Comparison of ENCODE assay signal across 8 cellular contexts in genomic region chr9:136545966-136546696, GRCh38. TPM values are rescaled to one million over a fixed set of nuclear protein-coding genes. Genes with fewer than 3 reads are reported as not detected.
DNase-seq lines count a peak whose midpoint lies in the region; ATAC-seq and TF ChIP-seq lines count a peak whose summit lies in the region.

Gene NOTCH1, minus strand, starts transcription at chr9:136546048. Its CDS starts 262 bp downstream, at chr9:136545786.

- no peaks in the 10 kb centered on the region for H3K36me3 ChIP-seq in Peyer's patch

- no peak for TF ChIP-seq CTCF in CD4-positive, alpha-beta T cell (IDR thresholded peaks at IDR 0.05)
- TF ChIP-seq CTCF in Peyer's patch (IDR thresholded peaks at IDR 0.05) (peak in 1 of 6 experiments; percentile 16), fibroblast of mammary gland (conservative IDR thresholded peaks at IDR 0.05; ENCODE audit: control insufficient read depth, insufficient read depth, low read depth, low read length) (no peak), natural killer cell (IDR thresholded peaks at IDR 0.05) (no peak)

- H3K27me3 Mint-ChIP-seq in CD4-positive, alpha-beta T cell, result no peaks in the 10 kb centered on the region
- no peaks in the 10 kb centered on the region for H3K27me3 Mint-ChIP-seq in activated T-helper 1 cell treated with anti-CD3 and anti-CD28 coated beads, Interleukin-12 subunit alpha, Interleukin-12 subunit beta, Interleukin-2, Interleukin-4 antibody, amounts not matched to agents 30 ng/mL and 10 ng/mL and 1 ng/mL, durations not matched to agents 14 hours and 24 hours and 36 hours (ENCODE audit: insufficient read depth)
- no peaks in the 10 kb centered on the region for H3K27me3 Mint-ChIP-seq in natural killer cell (ENCODE audit: low read depth in 2 of 2)

- peak; percentile 71 for ATAC-seq in CD4-positive, alpha-beta T cell (ENCODE audit: poor library complexity)
- ATAC-seq in GM19324 (IDR thresholded peaks at IDR 0.05; ENCODE audit: low FRiP score, unreplicated experiment) (peak; percentile 67), HG03460 (IDR thresholded peaks at IDR 0.05; ENCODE audit: unreplicated experiment) (peak; percentile 51), natural killer cell (peak; percentile 77 to 91 (median 80))

- peaks cover 23% of the 10 kb centered on the region for H3K4me1 Mint-ChIP-seq in CD4-positive, alpha-beta T cell (ENCODE audit: low read depth)
- H3K4me1 Mint-ChIP-seq in activated T-helper 1 cell treated with anti-CD3 and anti-CD28 coated beads, Interleukin-12 subunit alpha, Interleukin-12 subunit beta, Interleukin-2, Interleukin-4 antibody, amounts not matched to agents 30 ng/mL and 10 ng/mL and 1 ng/mL, durations not matched to agents 14 hours and 24 hours and 36 hours (ENCODE audit: low read depth), result peaks cover 5% of the 10 kb centered on the region
- H3K4me1 Mint-ChIP-seq in natural killer cell, result peaks cover 12 to 16% of the 10 kb centered on the region in 2 donors

- peak; percentile 71 to 87 (median 81) for DNase-seq in CD4-positive, alpha-beta T cell
- DNase-seq in Peyer's patch (peak; percentile 87 to 95 (median 95)), fibroblast of mammary gland (ENCODE audit: low read depth) (peak; percentile 85), natural killer cell (peak; percentile 82)
- peak; percentile 83 for DNase-seq in activated T-helper 1 cell treated with anti-CD3 and anti-CD28 coated beads, Interleukin-12 subunit alpha, Interleukin-12 subunit beta, Interleukin-2, Interleukin-4 antibody, amounts not matched to agents 30 ng/mL and 10 ng/mL and 1 ng/mL, durations not matched to agents 14 hours and 24 hours and 36 hours (ENCODE audit: low spot score)
- DNase-seq in stimulated activated naive CD4-positive, alpha-beta T cell treated with Interleukin-2 at 50 U/mL for 16 hours (lab: John Stamatoyannopoulos, UW), result peak; percentile 90

- H3K4me3 ChIP-seq in Peyer's patch (peak within 1 kb of the TSS; percentile 87 to 97 (median 92)), fibroblast of mammary gland (ENCODE audit: control insufficient read depth, low read depth, low read length) (peak within 1 kb of the TSS; percentile 64)

- no peaks in the 10 kb centered on the region for H3K9me3 ChIP-seq in CD4-positive, alpha-beta T cell (ENCODE audit: control insufficient read depth, low read length)
- no peaks in the 10 kb centered on the region for H3K9me3 ChIP-seq in Peyer's patch

- H3K36me3 Mint-ChIP-seq in CD4-positive, alpha-beta T cell (ENCODE audit: low read depth), result no peaks in the 10 kb centered on the region
- peaks cover 18% of the 10 kb centered on the region for H3K36me3 Mint-ChIP-seq in activated T-helper 1 cell treated with anti-CD3 and anti-CD28 coated beads, Interleukin-12 subunit alpha, Interleukin-12 subunit beta, Interleukin-2, Interleukin-4 antibody, amounts not matched to agents 30 ng/mL and 10 ng/mL and 1 ng/mL, durations not matched to agents 14 hours and 24 hours and 36 hours (ENCODE audit: low read depth)
- no peaks in the 10 kb centered on the region for H3K36me3 Mint-ChIP-seq in natural killer cell

- H3K4me1 ChIP-seq in Peyer's patch, result peaks cover 8 to 65% (median 22%) of the 10 kb centered on the region in 4 donors

- peak within 1 kb of the TSS; percentile 70 for H3K27ac ChIP-seq in CD4-positive, alpha-beta T cell (ENCODE audit: low read depth, low read length)
- peak within 1 kb of the TSS; percentile 90 to 99 (median 94) for H3K27ac ChIP-seq in Peyer's patch

- H3K27ac Mint-ChIP-seq in CD4-positive, alpha-beta T cell, result peak within 1 kb of the TSS; percentile 83
- peak within 1 kb of the TSS; percentile 96 for H3K27ac Mint-ChIP-seq in activated T-helper 1 cell treated with anti-CD3 and anti-CD28 coated beads, Interleukin-12 subunit alpha, Interleukin-12 subunit beta, Interleukin-2, Interleukin-4 antibody, amounts not matched to agents 30 ng/mL and 10 ng/mL and 1 ng/mL, durations not matched to agents 14 hours and 24 hours and 36 hours
- H3K27ac Mint-ChIP-seq in natural killer cell, result peak within 1 kb of the TSS; percentile 67 to 80

- intact Hi-C loops in CD4-positive, alpha-beta T cell (cut with DNase I, micrococcal nuclease), result loop anchor here (1.0 to 10.0 kb wide), 7 partner anchors 41 to 181 kb away; partner anchors contain the start of genes SEC16A (in 2 of the 2) and SNAPC4 (in 1 of the 2)
- intact Hi-C loops in activated T-helper 1 cell treated with anti-CD3 and anti-CD28 coated beads, Interleukin-12 subunit alpha, Interleukin-12 subunit beta, Interleukin-2, Interleukin-4 antibody, amounts not matched to agents 30 ng/mL and 10 ng/mL and 1 ng/mL, durations not matched to agents 14 hours and 24 hours and 36 hours (cut with micrococcal nuclease), result loop anchor here (1.0 to 5.0 kb wide), 5 partner anchors 8 to 246 kb away; partner anchors contain the start of genes SEC16A and TMEM141
- intact Hi-C loops in natural killer cell (cut with micrococcal nuclease), result loop anchor here (5.0 kb wide), 1 partner anchor 59 kb away; no protein-coding TSS in a partner anchor

- POLR2A ChIA-PET in CD4-positive, alpha-beta T cell (lab: Charles Lee), result interaction anchor here (0.9 kb wide), 2 partner anchors 13 to 62 kb away, joined by 4 to 6 read pairs; no protein-coding TSS in a partner anchor

- H3K27me3 ChIP-seq in CD4-positive, alpha-beta T cell (ENCODE audit: control insufficient read depth, insufficient read depth, low read length), result no peaks in the 10 kb centered on the region
- no peaks in the 10 kb centered on the region for H3K27me3 ChIP-seq in Peyer's patch

- peak within 1 kb of the TSS; percentile 92 for H3K4me3 Mint-ChIP-seq in CD4-positive, alpha-beta T cell
- peak within 1 kb of the TSS; percentile 94 for H3K4me3 Mint-ChIP-seq in activated T-helper 1 cell treated with anti-CD3 and anti-CD28 coated beads, Interleukin-12 subunit alpha, Interleukin-12 subunit beta, Interleukin-2, Interleukin-4 antibody, amounts not matched to agents 30 ng/mL and 10 ng/mL and 1 ng/mL, durations not matched to agents 14 hours and 24 hours and 36 hours
- H3K4me3 Mint-ChIP-seq in natural killer cell, result peak within 1 kb of the TSS; percentile 88

- no peaks in the 10 kb centered on the region for H3K9me3 Mint-ChIP-seq in CD4-positive, alpha-beta T cell
- H3K9me3 Mint-ChIP-seq in activated T-helper 1 cell treated with anti-CD3 and anti-CD28 coated beads, Interleukin-12 subunit alpha, Interleukin-12 subunit beta, Interleukin-2, Interleukin-4 antibody, amounts not matched to agents 30 ng/mL and 10 ng/mL and 1 ng/mL, durations not matched to agents 14 hours and 24 hours and 36 hours, result no peaks in the 10 kb centered on the region
- H3K9me3 Mint-ChIP-seq in natural killer cell, result no peaks in the 10 kb centered on the region

- CTCF ChIA-PET in CD4-positive, alpha-beta T cell (lab: Charles Lee), result no interaction called here

- peak in 1 of 2 donors; percentile 80 for TF ChIP-seq POLR2A in Peyer's patch (IDR thresholded peaks at IDR 0.05)

RNA-seq across cellular contexts. Expression of gene NOTCH1, which starts in this region (rescaled TPM):
- total RNA-seq in CD4-positive, alpha-beta T cell, result 10 to 100 TPM; 30.8 to 34.2 TPM
- total RNA-seq in Peyer's patch, result 10 to 100 TPM; 38.2 to 95.7 (median 53.8) TPM
- 115 and 121 TPM in 2 replicates for total RNA-seq in activated T-helper 1 cell treated with anti-CD3 and anti-CD28 coated beads, Interleukin-12 subunit alpha, Interleukin-12 subunit beta, Interleukin-2, Interleukin-4 antibody, amounts not matched to agents 30 ng/mL and 10 ng/mL and 1 ng/mL, durations not matched to agents 14 hours and 24 hours and 36 hours
- total RNA-seq in natural killer cell, result 100 to 1,000 TPM; 126 to 228 (median 192) TPM

Comparison
In these comparisons a context has a peak if more than half of its experiments do, and no peak if none do; other contexts are left out.
1. Peak in every context shown above with its lines: DNase-seq, ATAC-seq, H3K4me3 ChIP-seq and H3K27ac ChIP-seq.